9 cellular contexts compared by ENCODE assay signal in the genomic region with DNA sequence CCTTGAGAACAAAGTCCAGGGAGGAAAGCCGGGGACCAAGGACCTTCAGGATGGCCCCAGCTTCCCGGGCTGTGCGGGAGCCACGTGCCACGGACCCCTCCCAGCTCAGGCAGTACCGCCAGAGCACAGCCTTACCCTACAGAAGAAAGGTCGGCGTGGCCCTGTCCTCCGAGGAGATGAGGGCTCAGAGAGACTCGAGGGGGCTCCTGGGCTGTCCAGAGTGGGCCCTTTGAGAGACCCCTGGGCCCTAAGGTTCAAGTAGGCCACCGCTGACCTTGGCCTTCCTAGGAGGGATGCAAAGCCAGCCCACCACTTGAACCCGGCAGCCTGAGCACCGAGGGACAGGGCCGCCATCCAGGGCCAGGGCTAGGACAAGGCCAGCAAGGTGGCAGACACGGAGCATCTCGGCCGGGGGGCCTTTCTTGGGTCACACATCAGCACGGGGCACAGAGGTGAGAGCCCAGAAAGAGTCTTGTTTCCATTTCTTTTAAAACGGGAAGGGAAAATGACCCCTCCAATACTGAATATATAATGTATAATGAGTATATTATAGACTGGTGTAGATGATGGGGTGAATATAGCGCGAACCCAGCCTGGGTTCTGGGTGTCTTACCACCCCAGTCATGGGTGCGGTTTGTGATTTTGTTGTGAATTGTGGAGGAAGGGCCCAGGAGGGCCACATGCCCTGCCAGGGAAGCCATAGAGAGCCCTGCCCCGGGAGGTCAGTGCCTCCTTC. TPM values are rescaled to one million over a fixed set of nuclear protein-coding genes. Genes with fewer than 3 reads are reported as not detected.
DNase-seq lines count a peak whose midpoint lies in the region; ATAC-seq, FAIRE-seq and TF ChIP-seq lines count a peak whose summit lies in the region.
"Had no signal": no experiment of that assay in that cellular context is flagged by ENCODE, and none has a peak within 500 bp of the region (broad histone marks: within the 10 kb centered on the region; RNA-seq: fewer than 3 reads in every experiment).

No MANE protein-coding gene starts in this region.

- peaks cover 3% of the 10 kb centered on the region for H3K27me3 Mint-ChIP-seq in glutamatergic neuron (ENCODE audit: unreplicated experiment)
- peaks cover 10% of the 10 kb centered on the region for H3K27me3 Mint-ChIP-seq in nephron progenitor cell (ENCODE audit: low read depth, poor library complexity)

- no peak for TF ChIP-seq CTCF in C4-2B (conservative IDR thresholded peaks at IDR 0.05)
- TF ChIP-seq CTCF in left ventricle myocardium inferior (IDR thresholded peaks at IDR 0.05; ENCODE audit: borderline replicate concordance) = no peak
- no peak for TF ChIP-seq CTCF in glutamatergic neuron (IDR thresholded peaks at IDR 0.05; ENCODE audit: partially characterized antibody, unreplicated experiment)
- no peak for TF ChIP-seq CTCF in nephron progenitor cell (IDR thresholded peaks at IDR 0.05)
- TF ChIP-seq CTCF in D721Med (IDR thresholded peaks at IDR 0.05; ENCODE audit: insufficient read depth, missing control alignments) = no peak

- H3K27ac Mint-ChIP-seq in glutamatergic neuron (ENCODE audit: unreplicated experiment) = no peak overlapping the region
- H3K27ac Mint-ChIP-seq in nephron progenitor cell = no peak overlapping the region
- H3K27ac Mint-ChIP-seq: activated T-cell treated with anti-CD3 and anti-CD28 coated beads, Interleukin-2, amount 50 U/mL, for 72 hours had no signal

- FAIRE-seq in D721Med (lab: Jason Lieb, UNC) = no peak

- H3K4me3 Mint-ChIP-seq in glutamatergic neuron (ENCODE audit: unreplicated experiment) (no peak overlapping the region), nephron progenitor cell (no peak overlapping the region)
- H3K4me3 Mint-ChIP-seq: activated T-cell treated with anti-CD3 and anti-CD28 coated beads, Interleukin-2, amount 50 U/mL, for 72 hours had no signal

- H3K9ac ChIP-seq in adipocyte (ENCODE audit: low read length) = peak overlapping the region; percentile 28
- H3K9ac ChIP-seq in skeletal muscle satellite cell (ENCODE audit: low read depth, low read length) = peak overlapping the region; percentile 35

- DNase-seq in adipocyte (ENCODE audit: low read depth) = no peak
- no peak for DNase-seq in left ventricle myocardium inferior
- no peak for DNase-seq in glutamatergic neuron
- DNase-seq in nephron progenitor cell = no peak
- DNase-seq in D721Med (ENCODE audit: insufficient read length, low spot score) = no peak

- H3K27ac ChIP-seq in C4-2B = peak overlapping the region; percentile 33; the same call in 1 of the 2 replicates
- H3K27ac ChIP-seq in left ventricle myocardium inferior (replicated peaks) = peak overlapping the region; percentile 88

- H3K4me3 ChIP-seq in adipocyte (ENCODE audit: low read length) (no peak overlapping the region), left ventricle myocardium inferior (no peak overlapping the region), skeletal muscle satellite cell (ENCODE audit: low read length) (no peak overlapping the region)

- H3K36me3 ChIP-seq in adipocyte (ENCODE audit: control insufficient read depth, insufficient read depth, low read length, severe bottlenecking) (peaks cover 25% of the 10 kb centered on the region), left ventricle myocardium inferior (peaks cover 22% of the 10 kb centered on the region), skeletal muscle satellite cell (ENCODE audit: insufficient read depth, low read length) (peaks cover 46% of the 10 kb centered on the region)

- H3K4me1 Mint-ChIP-seq in glutamatergic neuron (ENCODE audit: low read depth, unreplicated experiment) (no peaks in the 10 kb centered on the region), nephron progenitor cell (peaks cover 6% of the 10 kb centered on the region)

- no peaks in the 10 kb centered on the region for H3K9me3 Mint-ChIP-seq in glutamatergic neuron (ENCODE audit: unreplicated experiment)
- no peaks in the 10 kb centered on the region for H3K9me3 Mint-ChIP-seq in nephron progenitor cell
- H3K9me3 Mint-ChIP-seq: activated T-cell treated with anti-CD3 and anti-CD28 coated beads, Interleukin-2, amount 50 U/mL, for 72 hours had no signal

- H3K27me3 ChIP-seq in adipocyte (replicated peaks; ENCODE audit: control insufficient read depth, insufficient read depth, low read length) (no peaks in the 10 kb centered on the region), left ventricle myocardium inferior (ENCODE audit: low read depth) (no peaks in the 10 kb centered on the region), skeletal muscle satellite cell (ENCODE audit: control insufficient read depth, insufficient read depth, low read length) (no peaks in the 10 kb centered on the region)

- ATAC-seq in HG03521 (IDR thresholded peaks at IDR 0.05; ENCODE audit: unreplicated experiment) = no peak

- H3K9me3 ChIP-seq in adipocyte (ENCODE audit: control insufficient read depth, low read length) = no peaks in the 10 kb centered on the region
- H3K9me3 ChIP-seq in left ventricle myocardium inferior (replicated peaks) = no peaks in the 10 kb centered on the region
- H3K9me3 ChIP-seq in skeletal muscle satellite cell (replicated peaks; ENCODE audit: low read length) = no peaks in the 10 kb centered on the region

- no peak overlapping the region for H3K4me2 ChIP-seq in skeletal muscle satellite cell (ENCODE audit: low read length)

- peaks cover 52% of the 10 kb centered on the region for H3K4me1 ChIP-seq in adipocyte (ENCODE audit: control insufficient read depth, insufficient read depth, low read length)
- peaks cover 70% of the 10 kb centered on the region for H3K4me1 ChIP-seq in left ventricle myocardium inferior
- peaks cover 70% of the 10 kb centered on the region for H3K4me1 ChIP-seq in skeletal muscle satellite cell (ENCODE audit: control insufficient read depth, insufficient read depth, low read length)

- H3K36me3 Mint-ChIP-seq in glutamatergic neuron (ENCODE audit: unreplicated experiment) (no peaks in the 10 kb centered on the region), nephron progenitor cell (ENCODE audit: low read depth) (no peaks in the 10 kb centered on the region)

- intact Hi-C loops in left ventricle myocardium inferior (cut with micrococcal nuclease) = loop anchor here (5.0 kb wide), 2 partner anchors 109 to 124 kb away; no protein-coding TSS in a partner anchor

RNA-seq across cellular contexts. Expression of a gene that starts 34.4 kb away (rescaled TPM):
- total RNA-seq in left ventricle myocardium inferior = 101 TPM
- total RNA-seq in skeletal muscle satellite cell (2012; rRNA removed) = 9.0 and 14.2 TPM in 2 replicates
- 1.8 TPM for total RNA-seq in glutamatergic neuron (ENCODE audit: unreplicated experiment)

Comparison
In these comparisons a context has a peak if more than half of its experiments do, and no peak if none do; other contexts are left out.
1. RNA of a gene that starts 34.4 kb away (total RNA-seq): 101 TPM in left ventricle myocardium inferior (single experiment); 1.8 TPM in glutamatergic neuron (single experiment); every median in the first group is over 10 times any median in the second.